In the genomic region with DNA sequence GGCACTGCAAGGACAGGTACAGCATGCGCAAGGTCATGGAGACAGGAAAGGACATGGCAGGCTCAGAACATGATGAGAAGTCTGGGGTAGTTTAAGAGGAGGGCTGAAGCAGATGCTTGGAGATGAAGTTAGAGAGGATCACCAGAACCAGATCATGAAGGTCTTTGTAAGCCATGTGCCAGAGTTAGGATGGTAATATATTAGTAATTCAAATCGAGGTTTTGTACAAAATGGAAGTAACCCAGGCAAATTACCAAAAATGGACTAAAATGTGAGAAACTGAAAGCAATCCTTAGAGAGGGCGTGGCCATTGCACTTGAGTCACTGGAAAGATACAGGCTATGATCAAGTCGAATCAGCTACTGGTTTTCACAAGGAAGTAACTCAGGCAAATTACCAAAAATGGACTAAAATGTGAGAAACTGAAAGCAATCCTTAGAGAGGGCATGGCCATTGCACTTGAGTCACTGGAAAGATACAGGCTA, we compare ENCODE assay signal across 11 cellular contexts. TPM values are rescaled to one million over a fixed set of nuclear protein-coding genes. Genes with fewer than 3 reads are reported as not detected.
A peak's percentile ranks its signal among the peaks of the same experiment; 100 is the strongest.
DNase-seq lines count a peak whose midpoint lies in the region; ATAC-seq and TF ChIP-seq lines count a peak whose summit lies in the region.
"Had no signal": no experiment of that assay in that cellular context is flagged by ENCODE, and none has a peak within 500 bp of the region (broad histone marks: within the 10 kb centered on the region; RNA-seq: fewer than 3 reads in every experiment).

No MANE protein-coding gene starts in this region.

- H3K9me3 ChIP-seq in adrenal gland (replicated peaks in 1 of 3): no peaks in the 10 kb centered on the region
- H3K9me3 ChIP-seq in heart right ventricle: no peaks in the 10 kb centered on the region
- H3K9me3 ChIP-seq in thyroid gland: no peaks in the 10 kb centered on the region
- H3K9me3 ChIP-seq: neutrophil had no signal

- no peaks in the 10 kb centered on the region for H3K36me3 Mint-ChIP-seq in activated naive CD4-positive, alpha-beta T cell treated with anti-CD3 and anti-CD28 coated beads, Interleukin-2, amount 50 U/mL, for 72 hours
- H3K36me3 Mint-ChIP-seq: activated naive CD8-positive, alpha-beta T cell had no signal

- H3K4me3 ChIP-seq in adrenal gland: no peak overlapping the region
- no peak overlapping the region for H3K4me3 ChIP-seq in heart right ventricle
- H3K4me3 ChIP-seq in thyroid gland (replicated peaks in 1 of 3): no peak overlapping the region

- no peak for DNase-seq in activated naive CD4-positive, alpha-beta T cell treated with anti-CD3 and anti-CD28 coated beads, Interleukin-2, amount 50 U/mL, for 72 hours (ENCODE audit: low spot score in 2 of 2)
- DNase-seq in activated naive CD4-positive, alpha-beta T cell (lab: John Stamatoyannopoulos, UW): no peak
- DNase-seq in adrenal gland (peak in 5 of 7 donors; percentile 9 to 57 (median 23)), heart right ventricle (no peak), thyroid gland (no peak), NCI-H526 treated with DMSO at 0.1 percent for 48 hours (lab: John Stamatoyannopoulos, UW) (no peak)
- no peak for DNase-seq in stimulated activated naive CD8-positive, alpha-beta T cell treated with anti-CD3 and anti-CD28 coated beads, Interleukin-15, amount 100 ng/mL, for 72 hours
- DNase-seq: NCI-H1694 treated with DMSO at 0.1 percent for 48 hours had no signal

- H3K27me3 Mint-ChIP-seq in stimulated activated naive CD8-positive, alpha-beta T cell treated with anti-CD3 and anti-CD28 coated beads, Interleukin-15, amount 100 ng/mL, for 72 hours: peaks cover 28% of the 10 kb centered on the region

- no peak for TF ChIP-seq POLR2A in adrenal gland (IDR thresholded peaks at IDR 0.05)
- no peak for TF ChIP-seq POLR2A in thyroid gland (IDR thresholded peaks at IDR 0.05)

- 62 to 74% (median 67%) methylated on average over 4 of the region's 4 CpGs for WGBS in adrenal gland, 4 donors
- WGBS in heart right ventricle, 2 donors: 89 to 92% methylated on average over 4 of the region's 4 CpGs
- 81 to 84% methylated on average over 4 of the region's 4 CpGs for WGBS in thyroid gland, 2 donors

- H3K27me3 ChIP-seq in adrenal gland (no peaks in the 10 kb centered on the region), heart right ventricle (no peaks in the 10 kb centered on the region), thyroid gland (no peaks in the 10 kb centered on the region)
- H3K27me3 ChIP-seq: neutrophil had no signal

- peaks cover 0 to 4% of the 10 kb centered on the region in 2 donors for H3K9me3 Mint-ChIP-seq in activated naive CD4-positive, alpha-beta T cell treated with anti-CD3 and anti-CD28 coated beads, Interleukin-2, amount 50 U/mL, for 72 hours
- peaks cover 0 to 4% of the 10 kb centered on the region in 2 donors for H3K9me3 Mint-ChIP-seq in stimulated activated naive CD8-positive, alpha-beta T cell treated with anti-CD3 and anti-CD28 coated beads, Interleukin-15, amount 100 ng/mL, for 72 hours

- no peak for TF ChIP-seq CTCF in adrenal gland (IDR thresholded peaks at IDR 0.05)
- no peak for TF ChIP-seq CTCF in heart right ventricle (IDR thresholded peaks at IDR 0.05)
- TF ChIP-seq CTCF in thyroid gland (IDR thresholded peaks at IDR 0.05): no peak

- peak; percentile 85 to 95 for ATAC-seq in activated naive CD4-positive, alpha-beta T cell treated with anti-CD3 and anti-CD28 coated beads, Interleukin-2, amount 50 U/mL, for 72 hours
- ATAC-seq in HG03469 (IDR thresholded peaks at IDR 0.05; ENCODE audit: unreplicated experiment): peak; percentile 77
- ATAC-seq in stimulated activated naive CD8-positive, alpha-beta T cell treated with anti-CD3 and anti-CD28 coated beads, Interleukin-15, amount 100 ng/mL, for 72 hours: peak; percentile 63
- ATAC-seq in heart right ventricle: no peak

- H3K4me3 Mint-ChIP-seq in stimulated activated naive CD8-positive, alpha-beta T cell treated with anti-CD3 and anti-CD28 coated beads, Interleukin-15, amount 100 ng/mL, for 72 hours: no peak overlapping the region
- H3K4me3 Mint-ChIP-seq: activated naive CD8-positive, alpha-beta T cell had no signal

- peaks cover 6% of the 10 kb centered on the region for H3K4me1 Mint-ChIP-seq in stimulated activated naive CD8-positive, alpha-beta T cell treated with anti-CD3 and anti-CD28 coated beads, Interleukin-15, amount 100 ng/mL, for 72 hours

- H3K36me3 ChIP-seq in adrenal gland (replicated peaks in 1 of 2) (no peaks in the 10 kb centered on the region), heart right ventricle (no peaks in the 10 kb centered on the region), thyroid gland (no peaks in the 10 kb centered on the region)
- H3K36me3 ChIP-seq: neutrophil had no signal

- no peak overlapping the region for H3K27ac ChIP-seq in adrenal gland
- no peak overlapping the region for H3K27ac ChIP-seq in heart right ventricle
- H3K27ac ChIP-seq in thyroid gland: no peak overlapping the region
- H3K27ac ChIP-seq: neutrophil had no signal

- intact Hi-C loops in adrenal gland (cut with DNase I): no loop called here
- intact Hi-C loops in heart right ventricle (cut with DNase I): no loop called here
- intact Hi-C loops in thyroid gland (cut with DNase I): no loop called here

- H3K27ac Mint-ChIP-seq in activated naive CD4-positive, alpha-beta T cell treated with anti-CD3 and anti-CD28 coated beads, Interleukin-2, amount 50 U/mL, for 72 hours: peak overlapping the region in 1 of 2 donors; percentile 67
- peak overlapping the region in 1 of 2 donors; percentile 42 for H3K27ac Mint-ChIP-seq in stimulated activated naive CD8-positive, alpha-beta T cell treated with anti-CD3 and anti-CD28 coated beads, Interleukin-15, amount 100 ng/mL, for 72 hours
- H3K27ac Mint-ChIP-seq: activated naive CD8-positive, alpha-beta T cell had no signal

- H3K4me1 ChIP-seq in adrenal gland (replicated peaks in 1 of 2): no peaks in the 10 kb centered on the region
- no peaks in the 10 kb centered on the region for H3K4me1 ChIP-seq in heart right ventricle
- H3K4me1 ChIP-seq in thyroid gland: no peaks in the 10 kb centered on the region

RNA-seq across cellular contexts. Expression of a gene that starts 13.5 kb away (rescaled TPM):
- not detected for total RNA-seq in activated naive CD4-positive, alpha-beta T cell treated with anti-CD3 and anti-CD28 coated beads, Interleukin-2, amount 50 U/mL, for 72 hours
- total RNA-seq in adrenal gland (10 to 100 TPM in 2 of 8 donors, 1 to 10 TPM in 6; 3.0 to 15.3 (median 9.1) TPM), heart right ventricle (under 1 TPM in 1 of 10 donors, not detected in 9; 0.16 TPM), thyroid gland (1 to 10 TPM in 1 of 4 donors, under 1 TPM in 3; 0.13 to 3.5 (median 0.63) TPM)
- polyA plus RNA-seq in adrenal gland (10 to 100 TPM in 1 of 3 donors, 1 to 10 TPM in 2; 3.8 to 10.1 (median 4.4) TPM), heart right ventricle (under 1 TPM in 1 of 2 donors, not detected in 1; 0.07 TPM)

Comparison
In these comparisons a context has a peak if more than half of its experiments do, and no peak if none do; other contexts are left out.
1. ATAC-seq: peak in activated naive CD4-positive, alpha-beta T cell treated with anti-CD3 and anti-CD28 coated beads, Interleukin-2, amount 50 U/mL, for 72 hours (2 of 2), HG03469 (single experiment) and stimulated activated naive CD8-positive, alpha-beta T cell treated with anti-CD3 and anti-CD28 coated beads, Interleukin-15, amount 100 ng/mL, for 72 hours (single experiment); none in heart right ventricle (0 of 8).
2. DNase-seq: peak in adrenal gland (5 of 7); none in activated naive CD4-positive, alpha-beta T cell treated with anti-CD3 and anti-CD28 coated beads, Interleukin-2, amount 50 U/mL, for 72 hours (0 of 2), activated naive CD4-positive, alpha-beta T cell (0 of 4), stimulated activated naive CD8-positive, alpha-beta T cell treated with anti-CD3 and anti-CD28 coated beads, Interleukin-15, amount 100 ng/mL, for 72 hours (0 of 2), heart right ventricle (0 of 2), thyroid gland (0 of 2) and NCI-H526 treated with DMSO at 0.1 percent for 48 hours (single experiment).